ENCODE assay signal across 8 cellular contexts in genomic region chr3:153162513-153163348, GRCh38. TPM values are rescaled to one million over a fixed set of nuclear protein-coding genes. Genes with fewer than 3 reads are reported as not detected.
DNase-seq lines count a peak whose midpoint lies in the region; ATAC-seq and TF ChIP-seq lines count a peak whose summit lies in the region.

No MANE protein-coding gene starts in this region.

- H3K9me3 Mint-ChIP-seq in endodermal cell, result no peaks in the 10 kb centered on the region
- no peaks in the 10 kb centered on the region for H3K9me3 Mint-ChIP-seq in stimulated activated naive B cell treated with anti-CD40 and anti-IgM and Interleukin-4, amounts not matched to agents 10 μg/mL and 1 μg/mL and 100 μg/mL, for 72 hours

- peak; percentile 57 for DNase-seq in H7
- peak; percentile 66 for DNase-seq in NB4 (ENCODE audit: low read depth)
- DNase-seq in activated CD8-positive, alpha-beta memory T cell treated with anti-CD3 and anti-CD28 coated beads, Interleukin-2, amount 50 U/mL, for 24 hours (ENCODE audit: extremely low read depth), result peak; percentile 4
- DNase-seq in endodermal cell, result peak; percentile 75
- DNase-seq in mucosa of gallbladder (ENCODE audit: low spot score), result peak; percentile 26
- DNase-seq in stimulated activated naive B cell treated with anti-CD40 and anti-IgM and Interleukin-4, amounts not matched to agents 10 μg/mL and 1 μg/mL and 100 μg/mL, for 72 hours, result peak; percentile 38
- no peak for DNase-seq in GOT3 (lab: John Stamatoyannopoulos, UW)

- H3K4me1 ChIP-seq in ES-I3 (ENCODE audit: insufficient read depth, low read length) (no peaks in the 10 kb centered on the region), endodermal cell (ENCODE audit: control insufficient read depth, insufficient read depth, low read length) (peaks cover 3% of the 10 kb centered on the region)

- H3K4me3 ChIP-seq in H7 (ENCODE audit: insufficient read depth, low read depth, low read length) (peak overlapping the region; percentile 85), NB4 (ENCODE audit: low read depth, low read length) (peak overlapping the region; percentile 90), endodermal cell (ENCODE audit: low read length) (peak overlapping the region; percentile 95)

- H3K4me1 Mint-ChIP-seq in endodermal cell, result peaks cover 26% of the 10 kb centered on the region
- H3K4me1 Mint-ChIP-seq in stimulated activated naive B cell treated with anti-CD40 and anti-IgM and Interleukin-4, amounts not matched to agents 10 μg/mL and 1 μg/mL and 100 μg/mL, for 72 hours, result peaks cover 21 to 55% of the 10 kb centered on the region in 2 donors

- peaks cover 17% of the 10 kb centered on the region for H3K36me3 Mint-ChIP-seq in endodermal cell (ENCODE audit: low read depth)
- peaks cover 24 to 38% of the 10 kb centered on the region in 2 donors for H3K36me3 Mint-ChIP-seq in stimulated activated naive B cell treated with anti-CD40 and anti-IgM and Interleukin-4, amounts not matched to agents 10 μg/mL and 1 μg/mL and 100 μg/mL, for 72 hours

- H3K9me3 ChIP-seq in ES-I3 (ENCODE audit: control insufficient read depth, insufficient read depth, low read length), result no peaks in the 10 kb centered on the region
- no peaks in the 10 kb centered on the region for H3K9me3 ChIP-seq in endodermal cell (ENCODE audit: control insufficient read depth, low read length)

- no peak for TF ChIP-seq CTCF in NB4 (IDR thresholded peaks at IDR 0.05; ENCODE audit: low read depth, low read length)
- no peak for TF ChIP-seq CTCF in endodermal cell (conservative IDR thresholded peaks at IDR 0.05)

- H3K36me3 ChIP-seq in ES-I3 (ENCODE audit: insufficient read depth, low read length) (peaks cover 4% of the 10 kb centered on the region; the same call in 1 of the 2 replicates), H7 (replicated peaks; ENCODE audit: control insufficient read depth, insufficient read depth, low read length) (no peaks in the 10 kb centered on the region), endodermal cell (ENCODE audit: control insufficient read depth, insufficient read depth, low read length) (peaks cover 11% of the 10 kb centered on the region)

- TF ChIP-seq POLR2A in NB4 (IDR thresholded peaks at IDR 0.05; ENCODE audit: extremely low read depth, insufficient read length), result no peak

- peak overlapping the region; percentile 78 for H3K27ac ChIP-seq in endodermal cell (ENCODE audit: low read depth, low read length)

- H3K4me3 Mint-ChIP-seq in endodermal cell, result peak overlapping the region; percentile 99
- H3K4me3 Mint-ChIP-seq in stimulated activated naive B cell treated with anti-CD40 and anti-IgM and Interleukin-4, amounts not matched to agents 10 μg/mL and 1 μg/mL and 100 μg/mL, for 72 hours, result peak overlapping the region; percentile 99 to 100

- no peak for ATAC-seq in stimulated activated naive B cell treated with anti-CD40 and anti-IgM and Interleukin-4, amounts not matched to agents 10 μg/mL and 1 μg/mL and 100 μg/mL, for 72 hours (replicated peaks)

- H3K27me3 Mint-ChIP-seq in endodermal cell (ENCODE audit: insufficient read depth), result peaks cover 2% of the 10 kb centered on the region
- no peaks in the 10 kb centered on the region for H3K27me3 Mint-ChIP-seq in stimulated activated naive B cell treated with anti-CD40 and anti-IgM and Interleukin-4, amounts not matched to agents 10 μg/mL and 1 μg/mL and 100 μg/mL, for 72 hours

- WGBS in endodermal cell (ENCODE audit: insufficient coverage in 1 of 2, insufficient read length in 1 of 2), 2 experiments, result 0 to 1% methylated on average over 20 to 82 of the region's 82 CpGs

- H3K27ac Mint-ChIP-seq in endodermal cell, result peak overlapping the region; percentile 96
- peak overlapping the region; percentile 81 for H3K27ac Mint-ChIP-seq in stimulated activated naive B cell treated with anti-CD40 and anti-IgM and Interleukin-4, amounts not matched to agents 10 μg/mL and 1 μg/mL and 100 μg/mL, for 72 hours

- H3K9ac ChIP-seq in ES-I3 (ENCODE audit: low read depth, low read length) (peak overlapping the region; percentile 87), endodermal cell (ENCODE audit: extremely low read depth, low read length, poor library complexity, severe bottlenecking) (peak overlapping the region; percentile 87)

- H3K27me3 ChIP-seq in H7 (ENCODE audit: control insufficient read depth, insufficient read depth, low read length) (peaks cover 11% of the 10 kb centered on the region), endodermal cell (ENCODE audit: control insufficient read depth, insufficient read depth, low read length, poor library complexity, severe bottlenecking) (no peaks in the 10 kb centered on the region)

RNA-seq across cellular contexts. Expression of gene RAP2B, which starts 0.7 kb away (rescaled TPM):
- 13.7 and 16.4 TPM in 2 replicates for total RNA-seq in H7 (2014; rRNA removed; shearing (Covaris generic))
- total RNA-seq in endodermal cell, result 10 to 100 TPM; 24.7 to 27.3 TPM
- polyA plus RNA-seq in endodermal cell (2013, experiment 1 of 2), result 12.1 TPM
- polyA plus RNA-seq in endodermal cell (2013, experiment 2 of 2), result 12.1 TPM
- total RNA-seq in mucosa of gallbladder, result 14.5 TPM
